Comparison of ENCODE assay signal across 2 cellular contexts in genomic region chr5:113776832-113777525, GRCh38.
TF ChIP-seq lines count a peak whose summit lies in the region.

No MANE protein-coding gene starts in this region.

TF ChIP-seq in A549, 52 proteins besides CTCF, POLR2A, EP300 and RAD21 (continued from another document):
- TF ChIP-seq ELK1 (IDR thresholded peaks at IDR 0.05; ENCODE audit: low read depth, low read length) (no peak), NPAS2 (CRISPR knock-in tag; IDR thresholded peaks at IDR 0.05; ENCODE audit: borderline replicate concordance) (no peak)

TF ChIP-seq in SK-N-SH, 30 proteins besides CTCF, POLR2A, EP300 and RAD21:
- TF ChIP-seq ELF1 (IDR thresholded peaks at IDR 0.05): no peak
- no peak for TF ChIP-seq RXRA (IDR thresholded peaks at IDR 0.05; ENCODE audit: borderline replicate concordance, low read depth)
- no peak for TF ChIP-seq RCOR1 (IDR thresholded peaks at IDR 0.05; ENCODE audit: low read length)
- TF ChIP-seq GATA2 (CRISPR knock-in tag; IDR thresholded peaks at IDR 0.05): no peak
- no peak for TF ChIP-seq TAF1 (IDR thresholded peaks at IDR 0.05; ENCODE audit: borderline replicate concordance, low read depth, low read length)
- no peak for TF ChIP-seq IRF3 (IDR thresholded peaks at IDR 0.05; ENCODE audit: low read depth, low read length)
- no peak for TF ChIP-seq SIN3A (IDR thresholded peaks at IDR 0.05; ENCODE audit: borderline replicate concordance, low read depth, low read length)
- TF ChIP-seq ZBTB33 (IDR thresholded peaks at IDR 0.05; ENCODE audit: borderline replicate concordance, low read depth): no peak
- TF ChIP-seq USF1 (IDR thresholded peaks at IDR 0.05; ENCODE audit: borderline replicate concordance, low read depth): no peak
- no peak for TF ChIP-seq RFX5 (IDR thresholded peaks at IDR 0.05; ENCODE audit: low read length)
- TF ChIP-seq JUND (IDR thresholded peaks at IDR 0.05): no peak
- no peak for TF ChIP-seq USF2 (IDR thresholded peaks at IDR 0.05; ENCODE audit: borderline replicate concordance, low read depth, low read length)
- TF ChIP-seq FOSL2 (IDR thresholded peaks at IDR 0.05; ENCODE audit: borderline replicate concordance, low read depth): no peak
- no peak for TF ChIP-seq NFIC (IDR thresholded peaks at IDR 0.05; ENCODE audit: borderline replicate concordance)
- TF ChIP-seq GABPA (IDR thresholded peaks at IDR 0.05; ENCODE audit: low read depth): no peak
- no peak for TF ChIP-seq SMC3 (IDR thresholded peaks at IDR 0.05; ENCODE audit: low read depth, low read length)
- no peak for TF ChIP-seq POLR2AphosphoS5 (IDR thresholded peaks at IDR 0.05; ENCODE audit: low read depth, low read length)
- no peak for TF ChIP-seq MEF2A (IDR thresholded peaks at IDR 0.05; ENCODE audit: borderline replicate concordance, low read depth)
- no peak for TF ChIP-seq PBX3 (IDR thresholded peaks at IDR 0.05)
- no peak for TF ChIP-seq FOXJ3 (CRISPR knock-in tag; IDR thresholded peaks at IDR 0.05)
